ENCODE assay signal across 11 cellular contexts in genomic region chr1:45840704-45841103, GRCh38. TPM values are rescaled to one million over a fixed set of nuclear protein-coding genes. Genes with fewer than 3 reads are reported as not detected.
DNase-seq lines count a peak whose midpoint lies in the region; ATAC-seq and FAIRE-seq lines count a peak whose summit lies in the region.
"Had no signal": no experiment of that assay in that cellular context is flagged by ENCODE, and none has a peak within 500 bp of the region (broad histone marks: within the 10 kb centered on the region; RNA-seq: fewer than 3 reads in every experiment).

No MANE protein-coding gene starts in this region.

- ATAC-seq in GM18498 (IDR thresholded peaks at IDR 0.05; ENCODE audit: unreplicated experiment): peak; percentile 53
- ATAC-seq in GM21447 (IDR thresholded peaks at IDR 0.05; ENCODE audit: unreplicated experiment): peak; percentile 52
- ATAC-seq in HG03457 (IDR thresholded peaks at IDR 0.05; ENCODE audit: unreplicated experiment): no peak
- ATAC-seq: effector memory CD8-positive, alpha-beta T cell; natural killer cell; stimulated activated effector memory CD8-positive, alpha-beta T cell treated with anti-CD3 and anti-CD28 coated beads, Interleukin-12 subunit alpha, Interleukin-12 subunit beta, amount 100 ng/mL, for 72 hours had no signal

- DNase-seq in M059J (ENCODE audit: low read depth): peak; percentile 32
- peak; percentile 14 for DNase-seq in left kidney (ENCODE audit: low read depth, low spot score)
- no peak for DNase-seq in COLO668 (lab: John Stamatoyannopoulos, UW; ENCODE audit: unreplicated experiment)
- DNase-seq in frontal cortex (ENCODE audit: low spot score in 2 of 2): no peak
- DNase-seq: effector memory CD8-positive, alpha-beta T cell; Kasumi-1; natural killer cell had no signal

- no peak for FAIRE-seq in frontal cortex (lab: Jason Lieb, UNC)

RNA-seq across cellular contexts. Expression of gene MAST2, which starts 37.3 kb away (rescaled TPM):
- total RNA-seq in M059J (2014; rRNA removed; shearing (Covaris generic)): 14.2 and 15.7 TPM in 2 replicates
- 45.2 TPM for total RNA-seq in frontal cortex

Comparison
In these comparisons a context has a peak if more than half of its experiments do, and no peak if none do; other contexts are left out.
1. DNase-seq: peak in M059J (single experiment) and left kidney (single experiment); none in COLO668 (single experiment) and frontal cortex (0 of 2).